In genomic region chr2:241636182-241636982, GRCh38 we compare ENCODE assay signal across 8 cellular contexts. TPM values are rescaled to one million over a fixed set of nuclear protein-coding genes. Genes with fewer than 3 reads are reported as not detected.
A peak's percentile ranks its signal among the peaks of the same experiment; 100 is the strongest.
DNase-seq lines count a peak whose midpoint lies in the region; ATAC-seq and TF ChIP-seq lines count a peak whose summit lies in the region.

No MANE protein-coding gene starts in this region.

- H3K27me3 ChIP-seq in H7 (ENCODE audit: control insufficient read depth, insufficient read depth, low read length), result no peaks in the 10 kb centered on the region
- H3K27me3 ChIP-seq in neuron (ENCODE audit: insufficient read depth, low read length), result no peaks in the 10 kb centered on the region

- H2AFZ ChIP-seq in neuron (ENCODE audit: low read depth, low read length), result no peak overlapping the region

- peaks cover 12% of the 10 kb centered on the region for H3K36me3 ChIP-seq in H7 (replicated peaks; ENCODE audit: control insufficient read depth, insufficient read depth, low read length)
- peaks cover 31% of the 10 kb centered on the region for H3K36me3 ChIP-seq in neuron (ENCODE audit: insufficient read depth, low read length)

- ATAC-seq in GM18502 (IDR thresholded peaks at IDR 0.05; ENCODE audit: poor library complexity, unreplicated experiment), result peak; percentile 35

- no peak for TF ChIP-seq CTCF in fibroblast of mammary gland (conservative IDR thresholded peaks at IDR 0.05; ENCODE audit: control insufficient read depth, insufficient read depth, low read depth, low read length)

- DNase-seq in H7, result peak; percentile 91
- peak; percentile 2 for DNase-seq in Kasumi-1 (lab: John Stamatoyannopoulos, UW)
- DNase-seq in activated T-cell treated with anti-CD3 and anti-CD28 coated beads for 48 hours (ENCODE audit: low read depth), result peak; percentile 38
- no peak for DNase-seq in fibroblast of mammary gland (ENCODE audit: low read depth)
- DNase-seq in NCI-H774 (lab: John Stamatoyannopoulos, UW), result no peak
- no peak for DNase-seq in medulla oblongata (ENCODE audit: extremely low spot score)

- H3K9me3 ChIP-seq in neuron (ENCODE audit: low read length), result peaks cover 7% of the 10 kb centered on the region

- peaks cover 13% of the 10 kb centered on the region for H3K4me1 ChIP-seq in neuron (ENCODE audit: insufficient read depth, low read length)

- H3K4me3 ChIP-seq in H7 (ENCODE audit: insufficient read depth, low read depth, low read length) (peak overlapping the region; percentile 97), fibroblast of mammary gland (ENCODE audit: control insufficient read depth, low read depth, low read length) (peak overlapping the region; percentile 76), neuron (ENCODE audit: low read length) (peak overlapping the region; percentile 93)

RNA-seq across cellular contexts. Expression of gene THAP4, which starts 0.6 kb away (rescaled TPM):
- total RNA-seq in H7 (2014; rRNA removed; shearing (Covaris generic)), result 120 and 121 TPM in 2 replicates

RNA-seq across cellular contexts. Expression of gene ATG4B, which starts 1.1 kb away (rescaled TPM):
- total RNA-seq in H7 (2014; rRNA removed; shearing (Covaris generic)), result 71.5 and 78.5 TPM in 2 replicates

RNA-seq across cellular contexts. Expression of gene DTYMK, which starts 50.2 kb away (rescaled TPM):
- total RNA-seq in H7 (2014; rRNA removed; shearing (Covaris generic)), result 64.1 and 78.2 TPM in 2 replicates

Comparison
In these comparisons a context has a peak if more than half of its experiments do, and no peak if none do; other contexts are left out.
1. DNase-seq: peak in H7 (single experiment), Kasumi-1 (2 of 2) and activated T-cell treated with anti-CD3 and anti-CD28 coated beads for 48 hours (single experiment); none in fibroblast of mammary gland (single experiment), NCI-H774 (single experiment) and medulla oblongata (single experiment).
2. Peak in every context shown above with its lines, with median percentiles within 50 percentile points of each other: H3K4me3 ChIP-seq.